Comparison of ENCODE assay signal across 22 cellular contexts in genomic region chr1:38915352-38915948, GRCh38. TPM values are rescaled to one million over a fixed set of nuclear protein-coding genes. Genes with fewer than 3 reads are reported as not detected.
DNase-seq lines count a peak whose midpoint lies in the region; TF ChIP-seq lines count a peak whose summit lies in the region.
"Had no signal": no experiment of that assay in that cellular context is flagged by ENCODE, and none has a peak within 500 bp of the region (broad histone marks: within the 10 kb centered on the region; RNA-seq: fewer than 3 reads in every experiment).

No MANE protein-coding gene starts in this region.

- TF ChIP-seq POLR2A in prostate gland (IDR thresholded peaks at IDR 0.05), result no peak

- H3K4me2 ChIP-seq in GM23248 (ENCODE audit: unreplicated experiment), result no peak overlapping the region
- H3K4me2 ChIP-seq: BLaER1 treated with 17β-estradiol and CSF1 and Interleukin-3, amounts not matched to agents 10 nM and 100 nM had no signal

- H3K4me1 Mint-ChIP-seq in T-helper 2 cell treated with Interferon-gamma antibody and Interleukin-4, amounts not matched to agents 5 μg/mL and 100 μg/mL, for 36 hours (ENCODE audit: low read depth), result no peaks in the 10 kb centered on the region
- H3K4me1 Mint-ChIP-seq: activated naive CD4-positive, alpha-beta T cell treated with anti-CD3 and anti-CD28 coated beads, Interleukin-2, amount 50 U/mL, for 24 hours; naive B cell had no signal

- H3K79me2 ChIP-seq in GM23248 (ENCODE audit: insufficient read depth), result no peaks in the 10 kb centered on the region

- no peak for TF ChIP-seq CTCF in prostate gland (IDR thresholded peaks at IDR 0.05)

- H3K36me3 ChIP-seq in GM23248 (ENCODE audit: low read depth) (no peaks in the 10 kb centered on the region), prostate gland (no peaks in the 10 kb centered on the region)
- H3K36me3 ChIP-seq: right lobe of liver, thoracic aorta had no signal

- 47 to 52% methylated on average over 3 of the region's 3 CpGs for whole genome bisulfite sequencing in GM23248 (ENCODE audit: low coverage in 1 of 2, low lambda C conversion rate in 2 of 2, missing lambda C conversion rate in 2 of 2), 2 experiments
- WGBS in prostate gland, result 50% methylated on average over 3 of the region's 3 CpGs

- no peaks in the 10 kb centered on the region for H3F3A ChIP-seq in GM23248 (ENCODE audit: insufficient read depth)

- no peaks in the 10 kb centered on the region for H3K4me1 ChIP-seq in GM23248 (ENCODE audit: insufficient read depth)
- no peaks in the 10 kb centered on the region for H3K4me1 ChIP-seq in prostate gland (replicated peaks)
- H3K4me1 ChIP-seq: body of pancreas had no signal

- no peaks in the 10 kb centered on the region for H3K9me3 Mint-ChIP-seq in T-helper 2 cell treated with Interferon-gamma antibody and Interleukin-4, amounts not matched to agents 5 μg/mL and 100 μg/mL, for 36 hours
- H3K9me3 Mint-ChIP-seq: activated naive CD4-positive, alpha-beta T cell treated with anti-CD3 and anti-CD28 coated beads, Interleukin-2, amount 50 U/mL, for 24 hours; naive B cell had no signal

- H2AFZ ChIP-seq in GM23248, result no peak overlapping the region

- H3K9ac ChIP-seq in GM23248, result no peak overlapping the region
- H3K9ac ChIP-seq: BLaER1 treated with 17β-estradiol and CSF1 and Interleukin-3, amounts not matched to agents 10 nM and 100 nM had no signal

- no peaks in the 10 kb centered on the region for H3K36me3 Mint-ChIP-seq in T-helper 2 cell treated with Interferon-gamma antibody and Interleukin-4, amounts not matched to agents 5 μg/mL and 100 μg/mL, for 36 hours (ENCODE audit: low read depth)
- H3K36me3 Mint-ChIP-seq: activated naive CD4-positive, alpha-beta T cell treated with anti-CD3 and anti-CD28 coated beads, Interleukin-2, amount 50 U/mL, for 24 hours; naive B cell had no signal

- H3K4me3 ChIP-seq in GM23248 (no peak overlapping the region), prostate gland (no peak overlapping the region)
- H3K4me3 ChIP-seq: BLaER1 treated with 17β-estradiol and CSF1 and Interleukin-3, amounts not matched to agents 10 nM and 100 nM; body of pancreas; right lobe of liver; thoracic aorta had no signal

- H3K9me2 ChIP-seq in GM23248 (ENCODE audit: insufficient read depth), result no peaks in the 10 kb centered on the region

- H3K27ac Mint-ChIP-seq in T-helper 2 cell treated with Interferon-gamma antibody and Interleukin-4, amounts not matched to agents 5 μg/mL and 100 μg/mL, for 36 hours, result no peak overlapping the region
- H3K27ac Mint-ChIP-seq: activated naive CD4-positive, alpha-beta T cell treated with anti-CD3 and anti-CD28 coated beads, Interleukin-2, amount 50 U/mL, for 24 hours; naive B cell had no signal

- no peak overlapping the region for H3K4me3 Mint-ChIP-seq in T-helper 2 cell treated with Interferon-gamma antibody and Interleukin-4, amounts not matched to agents 5 μg/mL and 100 μg/mL, for 36 hours
- H3K4me3 Mint-ChIP-seq: activated naive CD4-positive, alpha-beta T cell treated with anti-CD3 and anti-CD28 coated beads, Interleukin-2, amount 50 U/mL, for 24 hours; naive B cell had no signal

- in situ Hi-C loops in GM23248 (cut with MboI), result no loop called here

- H3K27ac ChIP-seq in GM23248, result no peak overlapping the region
- no peak overlapping the region for H3K27ac ChIP-seq in prostate gland
- H3K27ac ChIP-seq: BLaER1 treated with 17β-estradiol and CSF1 and Interleukin-3, amounts not matched to agents 10 nM and 100 nM; body of pancreas; right lobe of liver; thoracic aorta had no signal

- H3K27me3 ChIP-seq in GM23248 (replicated peaks; ENCODE audit: insufficient read depth) (no peaks in the 10 kb centered on the region), prostate gland (replicated peaks; ENCODE audit: insufficient read depth) (no peaks in the 10 kb centered on the region)
- H3K27me3 ChIP-seq: BLaER1 treated with 17β-estradiol and CSF1 and Interleukin-3, amounts not matched to agents 10 nM and 100 nM; body of pancreas; right lobe of liver had no signal

- intact Hi-C loops in prostate gland (cut with DNase I), result no loop called here

- H3K27me3 Mint-ChIP-seq in T-helper 2 cell treated with Interferon-gamma antibody and Interleukin-4, amounts not matched to agents 5 μg/mL and 100 μg/mL, for 36 hours (ENCODE audit: low read depth), result no peaks in the 10 kb centered on the region
- H3K27me3 Mint-ChIP-seq: activated naive CD4-positive, alpha-beta T cell treated with anti-CD3 and anti-CD28 coated beads, Interleukin-2, amount 50 U/mL, for 24 hours; naive B cell had no signal

- H4K20me1 ChIP-seq in GM23248 (ENCODE audit: insufficient read depth), result no peaks in the 10 kb centered on the region

- H3K9me3 ChIP-seq in GM23248 (ENCODE audit: low read depth) (no peaks in the 10 kb centered on the region), prostate gland (no peaks in the 10 kb centered on the region)
- H3K9me3 ChIP-seq: BLaER1 treated with 17β-estradiol and CSF1 and Interleukin-3, amounts not matched to agents 10 nM and 100 nM; body of pancreas; right lobe of liver; thoracic aorta had no signal

- peak; percentile 20 to 41 for DNase-seq in activated CD4-positive, alpha-beta T cell treated with anti-CD3 and anti-CD28 coated beads, Interleukin-2, amount 50 U/mL, for 48 hours
- DNase-seq in activated CD4-positive, alpha-beta T cell treated with anti-CD3 and anti-CD28 coated beads for 1 hour, result no peak
- peak; percentile 26 for DNase-seq in GM23248
- DNase-seq in activated CD8-positive, alpha-beta memory T cell treated with anti-CD3 and anti-CD28 coated beads, Interleukin-2, amount 50 U/mL, for 48 hours, result peak; percentile 56
- peak; percentile 5 to 21 for DNase-seq in stimulated activated CD4-positive, alpha-beta T cell treated with anti-CD3 and anti-CD28 coated beads, Interleukin-2, amount 100 ng/mL, for 24 hours
- no peak for DNase-seq in T-helper 2 cell treated with Interferon-gamma antibody and Interleukin-4, amounts not matched to agents 5 μg/mL and 100 μg/mL, for 36 hours (ENCODE audit: low spot score)
- no peak for DNase-seq in SIG-M5 (lab: John Stamatoyannopoulos, UW)
- no peak for DNase-seq in prostate gland (ENCODE audit: low spot score)
- DNase-seq: body of pancreas, DMS79 treated with DMSO at 0.1 percent for 48 hours, hypothalamus, kidney, mammary epithelial cell, naive B cell, NCI-H146, NCI-H82, right lobe of liver had no signal

RNA-seq across cellular contexts. Expression of gene RHBDL2, which starts 26.2 kb away (rescaled TPM):
- 0.22 TPM in 1 of 2 replicates, not detected in the other for total RNA-seq in GM23248 (2014; rRNA removed; shearing (Covaris generic))
- polyA plus RNA-seq in GM23248 (2016; fragmentation: Nextera tagmentation; extraction: Ambion mirVana), result 1.4 and 1.5 TPM in 2 replicates
- 1 to 10 TPM; 3.5 to 7.7 TPM for total RNA-seq in prostate gland
- total RNA-seq: osteocyte, SK-MEL-5 had no signal

RNA-seq across cellular contexts. Expression of gene GJA9, which starts 34.1 kb away (rescaled TPM):
- 0.11 TPM in 1 of 2 replicates, not detected in the other for total RNA-seq in GM23248 (2014; rRNA removed; shearing (Covaris generic))
- not detected in 2 replicates for polyA plus RNA-seq in GM23248 (2016; fragmentation: Nextera tagmentation; extraction: Ambion mirVana)
- total RNA-seq in prostate gland, result under 1 TPM; 0.09 to 0.28 TPM
- total RNA-seq: body of pancreas, kidney, osteocyte, right lobe of liver, SK-MEL-5, thoracic aorta had no signal

RNA-seq across cellular contexts. Expression of gene MYCBP, which starts 42.3 kb away (rescaled TPM):
- 15.4 and 17.7 TPM in 2 replicates for total RNA-seq in GM23248 (2014; rRNA removed; shearing (Covaris generic))
- polyA plus RNA-seq in GM23248 (2016; fragmentation: Nextera tagmentation; extraction: Ambion mirVana), result 58.1 and 59.8 TPM in 2 replicates
- 10 to 100 TPM; 25.7 to 45.9 TPM for total RNA-seq in prostate gland

RNA-seq across cellular contexts. Expression of gene RRAGC, which starts 55.9 kb away (rescaled TPM):
- 17.9 and 23.5 TPM in 2 replicates for total RNA-seq in GM23248 (2014; rRNA removed; shearing (Covaris generic))
- 19.1 and 21.3 TPM in 2 replicates for polyA plus RNA-seq in GM23248 (2016; fragmentation: Nextera tagmentation; extraction: Ambion mirVana)
- total RNA-seq in prostate gland, result 10 to 100 TPM in 1 of 2 donors, 1 to 10 TPM in 1; 9.2 to 22.6 TPM

Comparison
In these comparisons a context has a peak if more than half of its experiments do, and no peak if none do; other contexts are left out.
1. DNase-seq: peak in activated CD4-positive, alpha-beta T cell treated with anti-CD3 and anti-CD28 coated beads, Interleukin-2, amount 50 U/mL, for 48 hours (2 of 2), GM23248 (single experiment), activated CD8-positive, alpha-beta memory T cell treated with anti-CD3 and anti-CD28 coated beads, Interleukin-2, amount 50 U/mL, for 48 hours (single experiment) and stimulated activated CD4-positive, alpha-beta T cell treated with anti-CD3 and anti-CD28 coated beads, Interleukin-2, amount 100 ng/mL, for 24 hours (2 of 2); none in activated CD4-positive, alpha-beta T cell treated with anti-CD3 and anti-CD28 coated beads for 1 hour (single experiment), T-helper 2 cell treated with Interferon-gamma antibody and Interleukin-4, amounts not matched to agents 5 μg/mL and 100 μg/mL, for 36 hours (single experiment), SIG-M5 (single experiment) and prostate gland (single experiment).